13 cellular contexts compared by ENCODE assay signal in the genomic region with DNA sequence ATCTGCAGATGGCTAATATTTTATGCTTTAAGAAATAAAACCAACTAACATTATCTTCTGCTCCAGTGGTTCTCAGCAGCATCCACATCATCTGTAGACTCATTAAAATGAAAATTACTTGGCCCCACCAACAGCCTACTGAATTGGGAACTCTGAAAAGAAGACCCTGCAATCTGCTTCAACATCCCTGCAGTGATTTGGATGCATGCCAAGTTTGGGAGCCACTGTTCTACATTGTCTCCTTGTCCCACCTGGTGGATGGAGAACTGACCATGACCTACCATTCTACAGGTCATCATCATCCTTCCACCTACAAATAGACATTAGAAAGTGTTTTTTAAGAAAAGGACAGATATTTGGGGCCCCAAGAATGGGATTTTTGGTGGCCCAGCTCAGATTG.
DNase-seq lines count a peak whose midpoint lies in the region; ATAC-seq and TF ChIP-seq lines count a peak whose summit lies in the region.
"Had no signal": no experiment of that assay in that cellular context is flagged by ENCODE, and none has a peak within 500 bp of the region (broad histone marks: within the 10 kb centered on the region; RNA-seq: fewer than 3 reads in every experiment).

No MANE protein-coding gene starts in this region.

- no peak for ATAC-seq in left lobe of liver
- ATAC-seq: Panc1 had no signal

- intact Hi-C loops in dorsolateral prefrontal cortex (cut with DNase I), result loop anchor here in 1 of 2 donors (5.0 kb wide), 1 partner anchor 877 kb away; no protein-coding TSS in a partner anchor

- no peak overlapping the region for H3K4me3 ChIP-seq in dorsolateral prefrontal cortex

- DNase-seq in COR-L47 (lab: John Stamatoyannopoulos, UW) (peak; percentile 74), NCI-H146 (lab: John Stamatoyannopoulos, UW) (peak; percentile 91), NCI-H748 treated with DMSO at 0.1 percent for 48 hours (lab: John Stamatoyannopoulos, UW) (peak; percentile 24), dorsolateral prefrontal cortex (no peak), KG1 (lab: John Stamatoyannopoulos, UW) (no peak), activated T-cell treated with anti-CD3 and anti-CD28 coated beads for 4 hours (no peak), left lobe of liver (ENCODE audit: low spot score) (no peak)
- DNase-seq: ACHN, AML-193, HCEC 1CT, NCI-H1930, NCI-H774 had no signal

- H3K27me3 ChIP-seq in dorsolateral prefrontal cortex, result no peaks in the 10 kb centered on the region

- no peak for TF ChIP-seq CTCF in dorsolateral prefrontal cortex (IDR thresholded peaks at IDR 0.05 in 54 of 56, conservative IDR thresholded peaks at IDR 0.05 in 2 of 56; ENCODE audit: low read depth in 1 of 56, partially characterized antibody in 56 of 56)

- H3K27ac ChIP-seq in dorsolateral prefrontal cortex, result peak overlapping the region; percentile 79 to 100 (median 97)

Comparison
In these comparisons a context has a peak if more than half of its experiments do, and no peak if none do; other contexts are left out.
1. DNase-seq: peak in COR-L47 (single experiment), NCI-H146 (single experiment) and NCI-H748 treated with DMSO at 0.1 percent for 48 hours (single experiment); none in dorsolateral prefrontal cortex (0 of 10), KG1 (single experiment), activated T-cell treated with anti-CD3 and anti-CD28 coated beads for 4 hours (single experiment) and left lobe of liver (single experiment).